Comparison of ENCODE assay signal across 40 cellular contexts in the genomic region with DNA sequence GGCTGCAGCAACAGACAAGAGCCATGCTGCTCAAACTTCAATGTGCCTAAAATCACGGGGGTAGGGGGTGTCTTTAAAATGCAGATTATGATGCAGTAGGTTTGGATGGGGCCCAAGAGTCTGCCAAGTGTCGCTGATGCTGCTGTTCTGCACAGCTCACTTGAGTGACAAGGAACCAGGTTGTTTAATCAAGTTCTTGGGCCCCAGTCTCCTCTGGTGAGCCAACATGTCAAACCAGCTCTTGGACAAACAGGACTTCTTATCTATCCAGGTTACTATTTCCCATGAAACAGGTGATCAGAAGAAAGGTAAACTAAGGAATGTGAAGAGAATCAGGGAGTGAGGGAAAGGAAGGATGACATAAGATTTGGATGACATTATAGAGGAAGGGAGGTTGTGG.
"Had no signal": no experiment of that assay in that cellular context is flagged by ENCODE, and none has a peak within 500 bp of the region (broad histone marks: within the 10 kb centered on the region; RNA-seq: fewer than 3 reads in every experiment).

No MANE protein-coding gene starts in this region.

- H3K4me3 Mint-ChIP-seq: activated CD4-positive, alpha-beta memory T cell treated with anti-CD3 and anti-CD28 coated beads, Interleukin-2, amount 10 ng/mL, durations not matched to agents 7 days and 5 days; activated CD8-positive, alpha-beta memory T cell treated with anti-CD3 and anti-CD28 coated beads, Interleukin-2, amount 10 ng/mL, durations not matched to agents 7 days and 5 days; activated naive CD4-positive, alpha-beta T cell treated with anti-CD3 and anti-CD28 coated beads, Interleukin-2, amount 50 U/mL, for 24 hours; activated naive CD8-positive, alpha-beta T cell treated with anti-CD3 and anti-CD28 coated beads, Interleukin-2, amount 10 ng/mL, durations not matched to agents 7 days and 5 days; T-cell; T-helper 17 cell had no signal

- H3K27ac Mint-ChIP-seq: activated CD4-positive, alpha-beta memory T cell treated with anti-CD3 and anti-CD28 coated beads, Interleukin-2, amount 10 ng/mL, durations not matched to agents 7 days and 5 days; activated CD8-positive, alpha-beta memory T cell treated with anti-CD3 and anti-CD28 coated beads, Interleukin-2, amount 10 ng/mL, durations not matched to agents 7 days and 5 days; activated naive CD4-positive, alpha-beta T cell treated with anti-CD3 and anti-CD28 coated beads, Interleukin-2, amount 50 U/mL, for 24 hours; activated naive CD8-positive, alpha-beta T cell treated with anti-CD3 and anti-CD28 coated beads, Interleukin-2, amount 10 ng/mL, durations not matched to agents 7 days and 5 days; activated T-helper 2 cell treated with anti-CD3 and anti-CD28 coated beads, Interferon-gamma antibody, Interleukin-2, Interleukin-4, amounts not matched to agents 10 μg/mL and 5 μg/mL and 100 μg/mL, durations not matched to agents 14 hours and 24 hours and 36 hours; T-cell; T-helper 17 cell had no signal

- H3K4me3 ChIP-seq: ascending aorta, breast epithelium, Peyer's patch had no signal

- H3K27ac ChIP-seq: ascending aorta, breast epithelium, Peyer's patch, RWPE1, WERI-Rb-1 had no signal

- DNase-seq: activated CD4-positive, alpha-beta memory T cell treated with anti-CD3 and anti-CD28 coated beads, Interleukin-2, amount 10 ng/mL, durations not matched to agents 7 days and 5 days; activated CD4-positive, alpha-beta T cell treated with anti-CD3 and anti-CD28 coated beads for 1 hour; activated CD4-positive, alpha-beta T cell treated with anti-CD3 and anti-CD28 coated beads for 48 hours; activated CD4-positive, CD25-positive, alpha-beta regulatory T cell; activated CD8-positive, alpha-beta memory T cell treated with anti-CD3 and anti-CD28 coated beads for 24 hours; activated CD8-positive, alpha-beta memory T cell treated with anti-CD3 and anti-CD28 coated beads, Interleukin-2, amount 10 ng/mL, durations not matched to agents 7 days and 5 days; activated CD8-positive, alpha-beta memory T cell treated with anti-CD3 and anti-CD28 coated beads, Interleukin-2, amount 50 U/mL, for 48 hours; activated gamma-delta T cell; activated naive CD4-positive, alpha-beta T cell treated with Interleukin-2 at 50 U/mL for 16 hours; activated naive CD8-positive, alpha-beta T cell treated with anti-CD3 and anti-CD28 coated beads, Interleukin-2, amount 10 ng/mL, durations not matched to agents 7 days and 5 days; activated T-cell treated with anti-CD3 and anti-CD28 coated beads, Interleukin-2, amount 50 U/mL, for 1 hour; amygdala; Karpas-422; MM.1S; MV-4-11; NCI-H1092; NCI-H1417; NCI-H146; NCI-H187; NCI-H2029 treated with DMSO at 0.1 percent for 48 hours; NCI-H2107; NCI-H2171; NCI-H510A; NCI-H526; NCI-H748 treated with DMSO at 0.1 percent for 48 hours; NK-92 treated with Interleukin-12 subunit alpha and Interleukin-12 subunit beta, amount 100 ng/mL, for 24 hours; PC-3; Peyer's patch; SIG-M5; T-cell; T-helper 17 cell; T-helper 9 cell; WERI-Rb-1 had no signal

- H3K36me3 ChIP-seq: ascending aorta, breast epithelium, Peyer's patch, WERI-Rb-1 had no signal

- H3K4me1 Mint-ChIP-seq: activated naive CD4-positive, alpha-beta T cell treated with anti-CD3 and anti-CD28 coated beads, Interleukin-2, amount 50 U/mL, for 24 hours; activated naive CD8-positive, alpha-beta T cell treated with anti-CD3 and anti-CD28 coated beads, Interleukin-2, amount 10 ng/mL, durations not matched to agents 7 days and 5 days; T-helper 17 cell had no signal

- ATAC-seq: activated CD8-positive, alpha-beta memory T cell treated with anti-CD3 and anti-CD28 coated beads, Interleukin-2, amount 10 ng/mL, durations not matched to agents 7 days and 5 days; PC-3; Right ventricle myocardium inferior; SK-N-SH treated with all-trans-retinoic acid at 6 μM for 48 hours; T-cell; T-helper 17 cell had no signal

- H3K9me3 Mint-ChIP-seq: activated naive CD4-positive, alpha-beta T cell treated with anti-CD3 and anti-CD28 coated beads, Interleukin-2, amount 50 U/mL, for 24 hours; T-cell had no signal

- H3K9me3 ChIP-seq: ascending aorta, breast epithelium, Peyer's patch had no signal

- H3K36me3 Mint-ChIP-seq: activated CD8-positive, alpha-beta memory T cell treated with anti-CD3 and anti-CD28 coated beads, Interleukin-2, amount 10 ng/mL, durations not matched to agents 7 days and 5 days; activated naive CD4-positive, alpha-beta T cell treated with anti-CD3 and anti-CD28 coated beads, Interleukin-2, amount 50 U/mL, for 24 hours; activated naive CD8-positive, alpha-beta T cell treated with anti-CD3 and anti-CD28 coated beads, Interleukin-2, amount 10 ng/mL, durations not matched to agents 7 days and 5 days; T-cell had no signal

- H3K27me3 ChIP-seq: ascending aorta, breast epithelium, Peyer's patch had no signal

- H3K4me1 ChIP-seq: breast epithelium, Peyer's patch had no signal
